Comparison of ENCODE assay signal across 1 cellular context in genomic region chr6:152716322-152716721, GRCh38.
TF ChIP-seq lines count a peak whose summit lies in the region.

No MANE protein-coding gene starts in this region.

TF ChIP-seq in H1, 55 proteins besides CTCF, POLR2A, EP300 and RAD21:
- TF ChIP-seq SIN3A (conservative IDR thresholded peaks at IDR 0.05 in 1 of 2, IDR thresholded peaks at IDR 0.05 in 1 of 2; ENCODE audit: low read depth in 1 of 2, low read length in 2 of 2) = no peak
- no peak for TF ChIP-seq ASH2L (IDR thresholded peaks at IDR 0.05; ENCODE audit: low read length)
- no peak for TF ChIP-seq USF2 (IDR thresholded peaks at IDR 0.05; ENCODE audit: low read length)
- no peak for TF ChIP-seq EGR1 (IDR thresholded peaks at IDR 0.05; ENCODE audit: borderline replicate concordance, low read depth, low read length)
- TF ChIP-seq RFX5 (IDR thresholded peaks at IDR 0.05; ENCODE audit: borderline replicate concordance, low read depth, low read length) = no peak
- TF ChIP-seq YY1 (IDR thresholded peaks at IDR 0.05; ENCODE audit: low read depth, low read length) = no peak
- TF ChIP-seq BACH1 (IDR thresholded peaks at IDR 0.05; ENCODE audit: low read length) = no peak
- no peak for TF ChIP-seq KDM4A (IDR thresholded peaks at IDR 0.05; ENCODE audit: low read depth, low read length, severe bottlenecking)
- TF ChIP-seq NANOG (IDR thresholded peaks at IDR 0.05; ENCODE audit: insufficient read depth, low read depth, low read length, poor library complexity, severe bottlenecking) = no peak
- no peak for TF ChIP-seq KDM1A (IDR thresholded peaks at IDR 0.05; ENCODE audit: borderline replicate concordance, low read length)
- TF ChIP-seq TAF7 (optimal IDR thresholded peaks at IDR 0.05; ENCODE audit: borderline replicate concordance, low read depth, low read length) = no peak
- TF ChIP-seq SP2 (IDR thresholded peaks at IDR 0.05; ENCODE audit: low read length) = no peak
- TF ChIP-seq POLR2AphosphoS5 (IDR thresholded peaks at IDR 0.05; ENCODE audit: low read depth, low read length) = no peak
- no peak for TF ChIP-seq TEAD4 (IDR thresholded peaks at IDR 0.05; ENCODE audit: low read depth, low read length)
